Comparison of ENCODE assay signal across 23 cellular contexts in the genomic region with DNA sequence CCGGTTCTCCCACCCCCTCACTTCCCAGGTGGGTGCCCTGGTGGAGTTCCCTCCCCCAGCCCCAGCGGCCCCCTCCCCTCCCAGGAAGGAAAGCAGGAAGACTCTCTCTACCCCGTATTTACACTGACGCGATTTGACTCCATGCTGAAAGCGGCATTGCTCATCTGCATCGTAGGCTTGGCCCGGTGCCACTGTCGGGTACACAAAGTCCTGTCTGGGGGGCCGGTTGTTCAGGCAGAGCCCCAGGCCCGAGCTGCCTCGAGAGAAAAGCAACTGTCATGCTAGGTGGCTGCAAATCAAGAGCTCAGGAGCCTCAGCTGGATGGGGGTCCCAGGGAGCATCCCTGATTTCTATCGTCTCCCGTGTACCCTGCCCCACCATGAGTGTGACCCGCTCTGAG. TPM values are rescaled to one million over a fixed set of nuclear protein-coding genes. Genes with fewer than 3 reads are reported as not detected.
DNase-seq lines count a peak whose midpoint lies in the region; ATAC-seq, FAIRE-seq and TF ChIP-seq lines count a peak whose summit lies in the region.
"Had no signal": no experiment of that assay in that cellular context is flagged by ENCODE, and none has a peak within 500 bp of the region (broad histone marks: within the 10 kb centered on the region; RNA-seq: fewer than 3 reads in every experiment).

No MANE protein-coding gene starts in this region.

- POLR2A ChIA-PET in A549 (lab: Yijun Ruan, JAX), result no interaction called here

- CTCF ChIA-PET in activated naive CD4-positive, alpha-beta T cell treated with anti-CD3 and anti-CD28 coated beads for 36 hours (lab: Charles Lee), result interaction anchor here (3.4 to 4.3 kb wide), 2 partner anchors 16 to 19 kb away, joined by 29 to 36 read pairs; a partner anchor contains a TSS
- CTCF ChIA-PET in A549 (lab: Yijun Ruan, JAX), result interaction anchor here (0.7 to 5.7 kb wide), 6 partner anchors 10 to 99 kb away, joined by 3 to 42 read pairs (median 14); no protein-coding TSS in a partner anchor

- no peaks in the 10 kb centered on the region for H3K27me3 Mint-ChIP-seq in activated naive CD4-positive, alpha-beta T cell treated with anti-CD3 and anti-CD28 coated beads, Interleukin-2, amount 50 U/mL, for 24 hours
- no peaks in the 10 kb centered on the region for H3K27me3 Mint-ChIP-seq in activated naive CD4-positive, alpha-beta T cell treated with anti-CD3 and anti-CD28 coated beads for 36 hours (ENCODE audit: low read depth)
- peaks cover 15% of the 10 kb centered on the region for H3K27me3 Mint-ChIP-seq in endothelial cell (ENCODE audit: unreplicated experiment)
- H3K27me3 Mint-ChIP-seq: CD4-positive, alpha-beta T cell had no signal

- no peaks in the 10 kb centered on the region for H3K9me3 ChIP-seq in A549

- TF ChIP-seq RAD21 in A549 (conservative IDR thresholded peaks at IDR 0.05 in 1 of 2, IDR thresholded peaks at IDR 0.05 in 1 of 2), result no peak

- TF ChIP-seq POLR2A in A549 (IDR thresholded peaks at IDR 0.05; ENCODE audit: low read length), result no peak

- H3K4me2 ChIP-seq in A549, result no peak overlapping the region

- H3K4me3 ChIP-seq in A549, result no peak overlapping the region
- H3K4me3 ChIP-seq: GM12878, GM23248 had no signal

- H3K4me1 Mint-ChIP-seq in activated naive CD4-positive, alpha-beta T cell treated with anti-CD3 and anti-CD28 coated beads, Interleukin-2, amount 50 U/mL, for 24 hours, result peaks cover 10% of the 10 kb centered on the region
- peaks cover 10% of the 10 kb centered on the region for H3K4me1 Mint-ChIP-seq in activated naive CD4-positive, alpha-beta T cell treated with anti-CD3 and anti-CD28 coated beads for 36 hours (ENCODE audit: low read depth)
- peaks cover 16% of the 10 kb centered on the region for H3K4me1 Mint-ChIP-seq in endothelial cell (ENCODE audit: unreplicated experiment)

- no peak for ATAC-seq in A549
- ATAC-seq: GM12878 had no signal

- WGBS in A549 (ENCODE audit: missing lambda C conversion rate), result 100% methylated on average over 1 of the region's 15 CpGs

- DNase-seq in activated naive CD4-positive, alpha-beta T cell treated with anti-CD3 and anti-CD28 coated beads for 36 hours, result no peak
- DNase-seq in A549 (ENCODE audit: low read depth in 1 of 2, low spot score in 1 of 2) (no peak), endothelial cell (ENCODE audit: low spot score) (no peak), NCI-H748 treated with DMSO at 0.1 percent for 48 hours (lab: John Stamatoyannopoulos, UW) (no peak), dedifferentiated amniotic fluid mesenchymal stem cell (ENCODE audit: extremely low spot score) (no peak)
- DNase-seq: CD4-positive, alpha-beta T cell; CD8-positive, alpha-beta memory T cell; DMS 273 treated with DMSO at 0.1 percent for 48 hours; DMS79; EL; GDM1; GM23248; HCEC 1CT had no signal

- no peak for TF ChIP-seq EP300 in A549 (IDR thresholded peaks at IDR 0.05)

- no peak overlapping the region for H3K4me3 Mint-ChIP-seq in activated naive CD4-positive, alpha-beta T cell treated with anti-CD3 and anti-CD28 coated beads, Interleukin-2, amount 50 U/mL, for 24 hours
- H3K4me3 Mint-ChIP-seq in activated naive CD4-positive, alpha-beta T cell treated with anti-CD3 and anti-CD28 coated beads for 36 hours, result no peak overlapping the region
- peak overlapping the region; percentile 80 for H3K4me3 Mint-ChIP-seq in endothelial cell (ENCODE audit: unreplicated experiment)
- H3K4me3 Mint-ChIP-seq: CD14-positive monocyte; CD4-positive, alpha-beta T cell; CD8-positive, alpha-beta memory T cell had no signal

- H3K4me1 ChIP-seq in A549, result peaks cover 37% of the 10 kb centered on the region

- peaks cover 2% of the 10 kb centered on the region for H3K36me3 Mint-ChIP-seq in activated naive CD4-positive, alpha-beta T cell treated with anti-CD3 and anti-CD28 coated beads, Interleukin-2, amount 50 U/mL, for 24 hours
- H3K36me3 Mint-ChIP-seq in activated naive CD4-positive, alpha-beta T cell treated with anti-CD3 and anti-CD28 coated beads for 36 hours (ENCODE audit: low read depth), result peaks cover 5% of the 10 kb centered on the region
- H3K36me3 Mint-ChIP-seq in endothelial cell (ENCODE audit: low read depth, unreplicated experiment), result peaks cover 39% of the 10 kb centered on the region

- no peak for FAIRE-seq in A549 (lab: Jason Lieb, UNC)
- FAIRE-seq: D721Med, GM12878, GM19239, H1 had no signal

- TF ChIP-seq CTCF in A549 (IDR thresholded peaks at IDR 0.05) (no peak), endothelial cell (IDR thresholded peaks at IDR 0.05; ENCODE audit: unreplicated experiment) (no peak)

- peak overlapping the region; percentile 51 for H3K27ac Mint-ChIP-seq in activated naive CD4-positive, alpha-beta T cell treated with anti-CD3 and anti-CD28 coated beads, Interleukin-2, amount 50 U/mL, for 24 hours
- H3K27ac Mint-ChIP-seq in activated naive CD4-positive, alpha-beta T cell treated with anti-CD3 and anti-CD28 coated beads for 36 hours, result no peak overlapping the region
- H3K27ac Mint-ChIP-seq in endothelial cell (ENCODE audit: unreplicated experiment), result no peak overlapping the region
- H3K27ac Mint-ChIP-seq: CD14-positive monocyte had no signal

- no peaks in the 10 kb centered on the region for H3K9me3 Mint-ChIP-seq in activated naive CD4-positive, alpha-beta T cell treated with anti-CD3 and anti-CD28 coated beads, Interleukin-2, amount 50 U/mL, for 24 hours
- H3K9me3 Mint-ChIP-seq in activated naive CD4-positive, alpha-beta T cell treated with anti-CD3 and anti-CD28 coated beads for 36 hours, result peaks cover 10% of the 10 kb centered on the region
- H3K9me3 Mint-ChIP-seq in endothelial cell (ENCODE audit: unreplicated experiment), result peaks cover 8% of the 10 kb centered on the region

- peak overlapping the region; percentile 25 to 83; a peak in 5 of 6 replicates for H3K27ac ChIP-seq in A549
- H3K27ac ChIP-seq: 22Rv1, GM23248 had no signal

- intact Hi-C loops in activated naive CD4-positive, alpha-beta T cell treated with anti-CD3 and anti-CD28 coated beads for 36 hours (cut with micrococcal nuclease), result no loop called here

TF ChIP-seq in A549, 52 proteins besides CTCF, POLR2A, EP300 and RAD21 (continues in another document):
- TF ChIP-seq, protein P1, sequence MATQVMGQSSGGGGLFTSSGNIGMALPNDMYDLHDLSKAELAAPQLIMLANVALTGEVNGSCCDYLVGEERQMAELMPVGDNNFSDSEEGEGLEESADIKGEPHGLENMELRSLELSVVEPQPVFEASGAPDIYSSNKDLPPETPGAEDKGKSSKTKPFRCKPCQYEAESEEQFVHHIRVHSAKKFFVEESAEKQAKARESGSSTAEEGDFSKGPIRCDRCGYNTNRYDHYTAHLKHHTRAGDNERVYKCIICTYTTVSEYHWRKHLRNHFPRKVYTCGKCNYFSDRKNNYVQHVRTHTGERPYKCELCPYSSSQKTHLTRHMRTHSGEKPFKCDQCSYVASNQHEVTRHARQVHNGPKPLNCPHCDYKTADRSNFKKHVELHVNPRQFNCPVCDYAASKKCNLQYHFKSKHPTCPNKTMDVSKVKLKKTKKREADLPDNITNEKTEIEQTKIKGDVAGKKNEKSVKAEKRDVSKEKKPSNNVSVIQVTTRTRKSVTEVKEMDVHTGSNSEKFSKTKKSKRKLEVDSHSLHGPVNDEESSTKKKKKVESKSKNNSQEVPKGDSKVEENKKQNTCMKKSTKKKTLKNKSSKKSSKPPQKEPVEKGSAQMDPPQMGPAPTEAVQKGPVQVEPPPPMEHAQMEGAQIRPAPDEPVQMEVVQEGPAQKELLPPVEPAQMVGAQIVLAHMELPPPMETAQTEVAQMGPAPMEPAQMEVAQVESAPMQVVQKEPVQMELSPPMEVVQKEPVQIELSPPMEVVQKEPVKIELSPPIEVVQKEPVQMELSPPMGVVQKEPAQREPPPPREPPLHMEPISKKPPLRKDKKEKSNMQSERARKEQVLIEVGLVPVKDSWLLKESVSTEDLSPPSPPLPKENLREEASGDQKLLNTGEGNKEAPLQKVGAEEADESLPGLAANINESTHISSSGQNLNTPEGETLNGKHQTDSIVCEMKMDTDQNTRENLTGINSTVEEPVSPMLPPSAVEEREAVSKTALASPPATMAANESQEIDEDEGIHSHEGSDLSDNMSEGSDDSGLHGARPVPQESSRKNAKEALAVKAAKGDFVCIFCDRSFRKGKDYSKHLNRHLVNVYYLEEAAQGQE (IDR thresholded peaks at IDR 0.05), result no peak
- TF ChIP-seq EHF (CRISPR knock-in tag; IDR thresholded peaks at IDR 0.05), result no peak
- no peak for TF ChIP-seq RCOR1 (IDR thresholded peaks at IDR 0.05; ENCODE audit: low read depth, low read length)
- TF ChIP-seq, protein P2, sequence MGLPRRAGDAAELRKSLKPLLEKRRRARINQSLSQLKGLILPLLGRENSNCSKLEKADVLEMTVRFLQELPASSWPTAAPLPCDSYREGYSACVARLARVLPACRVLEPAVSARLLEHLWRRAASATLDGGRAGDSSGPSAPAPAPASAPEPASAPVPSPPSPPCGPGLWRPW (IDR thresholded peaks at IDR 0.05), result no peak
- no peak for TF ChIP-seq SREBF2 (IDR thresholded peaks at IDR 0.05)

RNA-seq across cellular contexts. Expression of a gene that starts 14.9 kb away (rescaled TPM):
- 1 to 10 TPM; 3.3 to 3.5 TPM for total RNA-seq in activated naive CD4-positive, alpha-beta T cell treated with anti-CD3 and anti-CD28 coated beads for 36 hours
- 26.7 and 33.2 TPM in 2 replicates for polyA plus RNA-seq in A549 (2011; rRNA removed)
- polyA plus RNA-seq in A549 (2012; cell fraction: cytosol; rRNA removed), result 23.0 and 34.1 TPM in 2 replicates
- polyA plus RNA-seq in A549 (2012; cell fraction: nucleus; rRNA removed), result 263 and 313 TPM in 2 replicates
- 39.0 to 73.0 TPM (median 49.3 TPM) in 3 replicates for polyA plus RNA-seq in A549 (2017; fragmentation: RNase III; extraction: RNeasy Plus Mini Kit Qiagen cat#74134 plus additional on column Dnase treatment)
- polyA minus RNA-seq in A549 (2011; rRNA and poly(A)+ RNA removed), result 28.3 and 29.4 TPM in 2 replicates
- 58.7 TPM for total RNA-seq in endothelial cell (ENCODE audit: unreplicated experiment)
- polyA plus RNA-seq: CD14-positive monocyte had no signal

RNA-seq across cellular contexts. Expression of a gene that starts 18.4 kb away (rescaled TPM):
- total RNA-seq in activated naive CD4-positive, alpha-beta T cell treated with anti-CD3 and anti-CD28 coated beads for 36 hours, result 1 to 10 TPM; 2.0 to 2.2 TPM
- polyA plus RNA-seq in A549 (2011; rRNA removed) (0.37 and 0.95 TPM in 2 replicates), A549 (2017; fragmentation: RNase III; extraction: RNeasy Plus Mini Kit Qiagen cat#74134 plus additional on column Dnase treatment) (0.17 to 0.24 TPM (median 0.23 TPM) in 3 replicates)
- polyA plus RNA-seq in A549 (2012; cell fraction: cytosol; rRNA removed), result 0.45 TPM in 2 replicates
- 0.60 and 0.76 TPM in 2 replicates for polyA plus RNA-seq in A549 (2012; cell fraction: nucleus; rRNA removed)
- 1.2 and 1.9 TPM in 2 replicates for polyA minus RNA-seq in A549 (2011; rRNA and poly(A)+ RNA removed)
- total RNA-seq in endothelial cell (ENCODE audit: unreplicated experiment), result 3.2 TPM

RNA-seq across cellular contexts. Expression of a gene that starts 34.8 kb away (rescaled TPM):
- total RNA-seq in activated naive CD4-positive, alpha-beta T cell treated with anti-CD3 and anti-CD28 coated beads for 36 hours, result not detected
- polyA plus RNA-seq in A549 (2011; rRNA removed) (not detected in 2 replicates), A549 (2017; fragmentation: RNase III; extraction: RNeasy Plus Mini Kit Qiagen cat#74134 plus additional on column Dnase treatment) (not detected in 3 replicates)
- polyA plus RNA-seq in A549 (2012; cell fraction: cytosol; rRNA removed), result not detected in 2 replicates
- polyA plus RNA-seq in A549 (2012; cell fraction: nucleus; rRNA removed), result not detected in 2 replicates
- polyA minus RNA-seq in A549 (2011; rRNA and poly(A)+ RNA removed), result not detected in 2 replicates
- total RNA-seq in endothelial cell (ENCODE audit: unreplicated experiment), result not detected
- total RNA-seq: A673; CD4-positive, alpha-beta T cell; CD8-positive, alpha-beta memory T cell; GM12878; GM23248; H1; H7 had no signal
- polyA plus RNA-seq: BJ; CD14-positive monocyte; CD8-positive, alpha-beta memory T cell; GM12878; GM23248; H1 had no signal

Comparison
In these comparisons a context has a peak if more than half of its experiments do, and no peak if none do; other contexts are left out.
1. RNA of a gene that starts 14.9 kb away (total RNA-seq): 58.7 TPM in endothelial cell (single experiment); 3.3 to 3.5 TPM in activated naive CD4-positive, alpha-beta T cell treated with anti-CD3 and anti-CD28 coated beads for 36 hours; every median in the first group is over 10 times any median in the second.